Comparison of ENCODE assay signal across 1 cellular context in genomic region chr22:24894220-24894975, GRCh38.
TF ChIP-seq lines count a peak whose summit lies in the region.

No MANE protein-coding gene starts in this region.

TF ChIP-seq in SK-N-SH, 30 proteins besides CTCF, POLR2A, EP300 and RAD21 (continued from another document):
- TF ChIP-seq TAF1 (IDR thresholded peaks at IDR 0.05; ENCODE audit: borderline replicate concordance, low read depth, low read length) (no peak), SIN3A (IDR thresholded peaks at IDR 0.05; ENCODE audit: borderline replicate concordance, low read depth, low read length) (peak; percentile 59; the same call in 1 of the 2 replicates), JUND (IDR thresholded peaks at IDR 0.05) (peak; percentile 60), ZBTB33 (IDR thresholded peaks at IDR 0.05; ENCODE audit: borderline replicate concordance, low read depth) (no peak)
